In genomic region chr18:7492385-7492784, GRCh38 we compare ENCODE assay signal across 17 cellular contexts.
"Had no signal": no experiment of that assay in that cellular context is flagged by ENCODE, and none has a peak within 500 bp of the region (broad histone marks: within the 10 kb centered on the region; RNA-seq: fewer than 3 reads in every experiment).

No MANE protein-coding gene starts in this region.

- DNase-seq: effector CD4-positive, alpha-beta T cell; hypothalamus; left ventricle myocardium superior; lower lobe of right lung; naive thymus-derived CD8-positive, alpha-beta T cell; nephron progenitor cell; nucleus accumbens; psoas muscle; right cardiac atrium; sigmoid colon; stimulated activated CD4-positive, alpha-beta T cell treated with anti-CD3 and anti-CD28 coated beads, Interleukin-2, amount 100 ng/mL, for 24 hours; stimulated activated CD4-positive, alpha-beta T cell treated with anti-CD3 and anti-CD28 coated beads, Interleukin-4, amount 100 ng/mL, for 24 hours; stimulated activated naive CD4-positive, alpha-beta T cell treated with Interleukin-2 at 50 U/mL for 16 hours; stomach; thyroid gland; trophoblast cell had no signal

- ATAC-seq: left ventricle myocardium superior; lower lobe of right lung; naive thymus-derived CD8-positive, alpha-beta T cell; psoas muscle; right cardiac atrium; stimulated activated effector memory CD8-positive, alpha-beta T cell treated with anti-CD3 and anti-CD28 coated beads, Interleukin-12 subunit alpha, Interleukin-12 subunit beta, amount 100 ng/mL, for 72 hours had no signal
